15 cellular contexts compared by ENCODE assay signal in genomic region chr22:39208013-39208680, GRCh38. TPM values are rescaled to one million over a fixed set of nuclear protein-coding genes. Genes with fewer than 3 reads are reported as not detected.
DNase-seq lines count a peak whose midpoint lies in the region; ATAC-seq and TF ChIP-seq lines count a peak whose summit lies in the region.
"Had no signal": no experiment of that assay in that cellular context is flagged by ENCODE, and none has a peak within 500 bp of the region (broad histone marks: within the 10 kb centered on the region; RNA-seq: fewer than 3 reads in every experiment).

No MANE protein-coding gene starts in this region.

- no peak overlapping the region for H2BK120ac ChIP-seq in mesendoderm (ENCODE audit: low read depth, low read length)

- H3K4me1 ChIP-seq in left ventricle myocardium inferior, result peaks cover 7% of the 10 kb centered on the region
- H3K4me1 ChIP-seq in body of pancreas, result peaks cover 27% of the 10 kb centered on the region
- H3K4me1 ChIP-seq in mesendoderm (ENCODE audit: control insufficient read depth, low read depth, low read length), result peaks cover 2% of the 10 kb centered on the region
- H3K4me1 ChIP-seq in aorta (ENCODE audit: control insufficient read depth in 1 of 2, insufficient read depth in 2 of 2, low read length in 2 of 2), result no peaks in the 10 kb centered on the region

- ATAC-seq in left cardiac atrium (no peak), body of pancreas (no peak), aorta (ENCODE audit: low FRiP score) (no peak), GM21526 (IDR thresholded peaks at IDR 0.05; ENCODE audit: low FRiP score, unreplicated experiment) (no peak)

- no peak overlapping the region for H2BK15ac ChIP-seq in mesendoderm (replicated peaks; ENCODE audit: low read depth)

- DNase-seq in left cardiac atrium (peak; percentile 12), left ventricle myocardium inferior (no peak), body of pancreas (peak in 2 of 4 donors; percentile 17 to 25), mesendoderm (no peak), aorta (peak; percentile 36 to 57), NCI-H146 treated with DMSO at 0.1 percent for 48 hours (lab: John Stamatoyannopoulos, UW; ENCODE audit: unreplicated experiment) (no peak), DMS153 treated with DMSO at 0.1 percent for 48 hours (lab: John Stamatoyannopoulos, UW; ENCODE audit: unreplicated experiment) (no peak)
- DNase-seq: activated CD4-positive, alpha-beta T cell treated with anti-CD3 and anti-CD28 coated beads, Interleukin-2, amount 50 U/mL, for 48 hours; cerebellar nuclear complex; KBM-7; NCI-H1092; PC-3; SK-N-SH; stimulated activated CD4-positive, alpha-beta T cell treated with anti-CD3 and anti-CD28 coated beads, Interleukin-4, amount 100 ng/mL, for 1 hour had no signal

- no peaks in the 10 kb centered on the region for H3K79me2 ChIP-seq in mesendoderm (ENCODE audit: control insufficient read depth, insufficient read depth, low read length)

- H3K18ac ChIP-seq in mesendoderm (ENCODE audit: low read length), result no peak overlapping the region

- H4K5ac ChIP-seq in mesendoderm (ENCODE audit: low read length), result no peak overlapping the region

- H3K4me3 ChIP-seq in left ventricle myocardium inferior (no peak overlapping the region), body of pancreas (no peak overlapping the region), mesendoderm (ENCODE audit: low read length) (no peak overlapping the region), aorta (ENCODE audit: low read length in 2 of 2) (no peak overlapping the region)

- H2AK5ac ChIP-seq in mesendoderm (ENCODE audit: low read length), result no peak overlapping the region

- peak overlapping the region; percentile 30 for H3K56ac ChIP-seq in mesendoderm (ENCODE audit: low read length)

- no peak overlapping the region for H3K9ac ChIP-seq in mesendoderm (ENCODE audit: low read length)
- H3K9ac ChIP-seq: SK-N-SH had no signal

- H3K27ac ChIP-seq in left ventricle myocardium inferior (replicated peaks) (no peak overlapping the region), body of pancreas (peak overlapping the region; percentile 68 to 79 (median 73)), mesendoderm (ENCODE audit: low read depth, low read length) (no peak overlapping the region), aorta (ENCODE audit: low read depth in 1 of 2, low read length in 2 of 2) (no peak overlapping the region)

- WGBS in body of pancreas, 2 donors, result 63 to 80% methylated on average over 8 to 10 of the region's 11 CpGs
- WGBS in mesendoderm (ENCODE audit: extremely low coverage, insufficient coverage, low lambda C conversion rate), result no CpG with 5 or more reads among the region's 11 CpGs
- 87 to 90% methylated on average over 11 of the region's 11 CpGs for WGBS in aorta, 2 donors

- H3K9me3 ChIP-seq in left ventricle myocardium inferior (replicated peaks), result no peaks in the 10 kb centered on the region
- no peaks in the 10 kb centered on the region for H3K9me3 ChIP-seq in body of pancreas
- H3K9me3 ChIP-seq in aorta (ENCODE audit: control insufficient read depth, low read length), result no peaks in the 10 kb centered on the region
- H3K9me3 ChIP-seq: SK-N-SH had no signal

- no peak overlapping the region for H3K4me2 ChIP-seq in mesendoderm (ENCODE audit: low read length)
- H3K4me2 ChIP-seq: SK-N-SH had no signal

- H4K8ac ChIP-seq in mesendoderm (ENCODE audit: low read depth, low read length), result no peak overlapping the region

- intact Hi-C loops in left cardiac atrium (cut with DNase I) (no loop called here), left ventricle myocardium inferior (cut with micrococcal nuclease) (no loop called here), body of pancreas (cut with DNase I) (no loop called here), aorta (cut with DNase I) (no loop called here)

- no peak for TF ChIP-seq CTCF in left ventricle myocardium inferior (IDR thresholded peaks at IDR 0.05; ENCODE audit: borderline replicate concordance)
- TF ChIP-seq CTCF in body of pancreas (IDR thresholded peaks at IDR 0.05), result no peak

- H3K4ac ChIP-seq in mesendoderm (ENCODE audit: low read depth, low read length), result no peak overlapping the region

- no peak for TF ChIP-seq POLR2A in body of pancreas (IDR thresholded peaks at IDR 0.05)

- no peaks in the 10 kb centered on the region for H3K36me3 ChIP-seq in left ventricle myocardium inferior
- H3K36me3 ChIP-seq in body of pancreas (replicated peaks in 1 of 2; ENCODE audit: insufficient read depth in 1 of 2, low read depth in 2 of 2), result no peaks in the 10 kb centered on the region
- no peaks in the 10 kb centered on the region for H3K36me3 ChIP-seq in mesendoderm (ENCODE audit: control insufficient read depth, insufficient read depth, low read length)
- H3K36me3 ChIP-seq in aorta (ENCODE audit: control insufficient read depth in 1 of 2, insufficient read depth in 2 of 2, low read length in 1 of 2), result no peaks in the 10 kb centered on the region

- H2BK5ac ChIP-seq in mesendoderm (ENCODE audit: low read length), result no peak overlapping the region

- H3K79me1 ChIP-seq in mesendoderm (ENCODE audit: low read length), result no peaks in the 10 kb centered on the region

- no peaks in the 10 kb centered on the region for H3K27me3 ChIP-seq in left ventricle myocardium inferior (ENCODE audit: low read depth)
- H3K27me3 ChIP-seq in body of pancreas, result no peaks in the 10 kb centered on the region
- H3K27me3 ChIP-seq in mesendoderm (ENCODE audit: insufficient read depth, low read length, poor library complexity), result no peaks in the 10 kb centered on the region
- no peaks in the 10 kb centered on the region for H3K27me3 ChIP-seq in aorta (ENCODE audit: control insufficient read depth in 1 of 2, insufficient read depth in 2 of 2, low read length in 1 of 2)

- H3K23ac ChIP-seq in mesendoderm (ENCODE audit: low read length), result no peak overlapping the region

RNA-seq across cellular contexts. Expression of gene PDGFB, which starts 36.6 kb away (rescaled TPM):
- total RNA-seq in left cardiac atrium, result 10 to 100 TPM; 17.5 to 51.2 TPM
- total RNA-seq in left ventricle myocardium inferior, result 17.2 TPM
- total RNA-seq in body of pancreas, result 10 to 100 TPM in 1 of 2 donors, 1 to 10 TPM in 1; 7.0 to 15.8 TPM
- polyA plus RNA-seq in mesendoderm (2013, experiment 1 of 2), result 3.6 TPM
- 3.7 TPM for polyA plus RNA-seq in mesendoderm (2013, experiment 2 of 2)
- 10 to 100 TPM in 1 of 2 donors, 1 to 10 TPM in 1; 6.7 to 20.7 TPM for total RNA-seq in aorta
- polyA plus RNA-seq in aorta, result 1 to 10 TPM in 1 of 2 donors, under 1 TPM in 1; 0.97 to 1.9 TPM

RNA-seq across cellular contexts. Expression of gene CBX7, which starts 55.7 kb away (rescaled TPM):
- total RNA-seq in left cardiac atrium (10 to 100 TPM; 54.5 to 63.7 TPM), left ventricle myocardium inferior (85.4 TPM), body of pancreas (10 to 100 TPM; 38.1 to 41.2 TPM), aorta (10 to 100 TPM; 90.5 to 93.4 TPM)
- polyA plus RNA-seq in mesendoderm (2013, experiment 1 of 2), result 1.5 TPM
- 1.3 TPM for polyA plus RNA-seq in mesendoderm (2013, experiment 2 of 2)
- 100 to 1,000 TPM in 1 of 2 donors, 10 to 100 TPM in 1; 74.8 to 110 TPM for polyA plus RNA-seq in aorta

Comparison
In these comparisons a context has a peak if more than half of its experiments do, and no peak if none do; other contexts are left out.
1. DNase-seq: peak in left cardiac atrium (single experiment) and aorta (2 of 2); none in left ventricle myocardium inferior (single experiment), mesendoderm (single experiment), NCI-H146 treated with DMSO at 0.1 percent for 48 hours (single experiment) and DMS153 treated with DMSO at 0.1 percent for 48 hours (single experiment).
2. H3K27ac ChIP-seq: peak in body of pancreas (4 of 4); none in left ventricle myocardium inferior (single experiment), mesendoderm (single experiment) and aorta (0 of 2).